Comparison of ENCODE assay signal across 8 cellular contexts in genomic region chr11:27839226-27839913, GRCh38.
DNase-seq lines count a peak whose midpoint lies in the region; ATAC-seq and TF ChIP-seq lines count a peak whose summit lies in the region.

No MANE protein-coding gene starts in this region.

- H3K9me3 ChIP-seq in HCT116 (ENCODE audit: control insufficient read depth in 1 of 2, insufficient read depth in 1 of 2, low read depth in 1 of 2, low read length in 2 of 2) (no peaks in the 10 kb centered on the region), left lung (peaks cover 0 to 5% of the 10 kb centered on the region in 2 donors)

- RAD21 ChIA-PET in HCT116 (lab: Charles Lee; ENCODE audit: low non-redundant PET in 1 of 2, low total read pairs in 2 of 2, uncharacterized antibody in 2 of 2, unreplicated experiment in 2 of 2) = no interaction called here

- H3K79me2 ChIP-seq in HCT116 (ENCODE audit: insufficient read depth, low read length) = no peaks in the 10 kb centered on the region

- peak overlapping the region; percentile 31 for H3K4me2 ChIP-seq in HCT116 (ENCODE audit: low read length)

- H3K9ac ChIP-seq in HCT116 (ENCODE audit: low read length) = no peak overlapping the region

- TF ChIP-seq POLR2A in HCT116 (IDR thresholded peaks at IDR 0.05; ENCODE audit: borderline replicate concordance, extremely low read depth, insufficient read depth, insufficient read length) = no peak

- H3K27ac ChIP-seq in HCT116 (ENCODE audit: low read depth, low read length) (peak overlapping the region; percentile 22), left lung (no peak overlapping the region)

- in situ Hi-C loops in SK-MEL-5 (cut with HindIII; ENCODE audit: low pct_unique_long_range_greater_than_20kb, low sequenced_read_pairs) = no loop called here

- ATAC-seq in HCT116 (peak; percentile 71), HG03025 (IDR thresholded peaks at IDR 0.05; ENCODE audit: low FRiP score, unreplicated experiment) (no peak), left lung (no peak)

- intact Hi-C loops in HCT116 (cut with micrococcal nuclease) (no loop called here), left lung (cut with DNase I) (no loop called here)

- peak overlapping the region; percentile 94 for H2AFZ ChIP-seq in HCT116 (ENCODE audit: low read depth, low read length, poor library complexity, severe bottlenecking)

- H3K9me2 ChIP-seq in HCT116 (ENCODE audit: insufficient read depth) = no peaks in the 10 kb centered on the region; the same call in 1 of the 2 replicates

- peak; percentile 20 for TF ChIP-seq CTCF in AG09319 (IDR thresholded peaks at IDR 0.05; ENCODE audit: low read depth, low read length)
- peak; percentile 27 to 64 (median 46); a peak in 5 of 6 replicates for TF ChIP-seq CTCF in HCT116 (IDR thresholded peaks at IDR 0.05 in 2 of 3, conservative IDR thresholded peaks at IDR 0.05 in 1 of 3; ENCODE audit: borderline replicate concordance in 1 of 3, insufficient read depth in 1 of 3, low read depth in 2 of 3, low read length in 2 of 3)
- TF ChIP-seq CTCF in left lung (IDR thresholded peaks at IDR 0.05) = no peak

- no TSS peak for BruUV-seq in HCT116 (replicated peaks; lab: Mats Ljungman, UMichigan)

- H3K4me3 ChIP-seq in HCT116 (replicated peaks in 1 of 2; ENCODE audit: low read depth in 1 of 2, low read length in 2 of 2) = no peak overlapping the region
- no peak overlapping the region for H3K4me3 ChIP-seq in left lung

- CTCF ChIA-PET in HCT116 (lab: Charles Lee) = interaction anchor here (0.7 to 1.2 kb wide), 5 partner anchors 17 to 1320 kb away, joined by 3 to 6 read pairs (median 4); no protein-coding TSS in a partner anchor

- H4K20me1 ChIP-seq in HCT116 (ENCODE audit: insufficient read depth) = no peaks in the 10 kb centered on the region

- peak; percentile 60 for TF ChIP-seq RAD21 in HCT116 (IDR thresholded peaks at IDR 0.05; ENCODE audit: low read depth)

- DNase-seq in AG09319 (ENCODE audit: extremely low read depth, low read depth) (peak; percentile 32), HCT116 (ENCODE audit: low read depth, low spot score) (no peak), SK-MEL-5 (ENCODE audit: low read depth, low spot score) (peak; percentile 19), germinal center (ENCODE audit: low spot score) (peak; percentile 3), activated gamma-delta T cell (lab: John Stamatoyannopoulos, UW) (no peak), left lung (no peak)
- no peak for DNase-seq in stimulated activated CD4-positive, alpha-beta T cell treated with anti-CD3 and anti-CD28 coated beads, Interleukin-4, amount 100 ng/mL, for 24 hours

- POLR2A ChIA-PET in HCT116 (lab: Charles Lee) = interaction anchor here (1.0 to 1.8 kb wide), 2 partner anchors 96 to 139 kb away, joined by 3 to 5 read pairs; partner anchors contain the start of gene BDNF

- H3K4me1 ChIP-seq in HCT116 (ENCODE audit: control insufficient read depth in 1 of 2, insufficient read depth in 2 of 2, low read length in 2 of 2) (peaks cover 6 to 23% of the 10 kb centered on the region in 2 experiments; a peak in 3 of 4 replicates), left lung (no peaks in the 10 kb centered on the region)

- H3K36me3 ChIP-seq in HCT116 (ENCODE audit: control insufficient read depth in 1 of 2, insufficient read depth in 2 of 2, low read length in 2 of 2) = 0 out of 4 replicates have a peak, but pooled peaks cover 0 to 2% of the 10 kb centered on the region in 2 experiments
- no peaks in the 10 kb centered on the region for H3K36me3 ChIP-seq in left lung

- H3K27me3 ChIP-seq in HCT116 (ENCODE audit: insufficient read depth, low read length) = no peaks in the 10 kb centered on the region
- no peaks in the 10 kb centered on the region for H3K27me3 ChIP-seq in left lung

TF ChIP-seq in HCT116, 20 proteins besides CTCF, POLR2A, EP300 and RAD21:
- no peak; the same call in 1 of the 2 replicates for TF ChIP-seq JUND (IDR thresholded peaks at IDR 0.05)
- TF ChIP-seq MAX (IDR thresholded peaks at IDR 0.05) = no peak; the same call in 1 of the 2 replicates
- no peak for TF ChIP-seq SIN3A (IDR thresholded peaks at IDR 0.05; ENCODE audit: low read depth)
- peak; percentile 30; the same call in 1 of the 2 replicates for TF ChIP-seq CEBPB (IDR thresholded peaks at IDR 0.05; ENCODE audit: low read depth)
- TF ChIP-seq SRF (IDR thresholded peaks at IDR 0.05; ENCODE audit: low read depth) = no peak
- no peak for TF ChIP-seq EGR1 (IDR thresholded peaks at IDR 0.05; ENCODE audit: low read depth)
- TF ChIP-seq SP1 (IDR thresholded peaks at IDR 0.05; ENCODE audit: low read depth) = no peak
- TF ChIP-seq ELF1 (IDR thresholded peaks at IDR 0.05; ENCODE audit: borderline replicate concordance, low read depth) = peak; percentile 69
- TF ChIP-seq ATF3 (IDR thresholded peaks at IDR 0.05) = no peak
- no peak for TF ChIP-seq CBX3 (IDR thresholded peaks at IDR 0.05; ENCODE audit: low read depth)
- no peak for TF ChIP-seq REST (IDR thresholded peaks at IDR 0.05; ENCODE audit: low read depth)
- no peak for TF ChIP-seq EZH2 (IDR thresholded peaks at IDR 0.05)

Comparison
In these comparisons a context has a peak if more than half of its experiments do, and no peak if none do; other contexts are left out.
1. DNase-seq: peak in AG09319 (single experiment), SK-MEL-5 (single experiment) and germinal center (single experiment); none in HCT116 (single experiment), activated gamma-delta T cell (single experiment), stimulated activated CD4-positive, alpha-beta T cell treated with anti-CD3 and anti-CD28 coated beads, Interleukin-4, amount 100 ng/mL, for 24 hours (single experiment) and left lung (0 of 2).
2. CTCF ChIP-seq: peak in AG09319 (single experiment) and HCT116 (3 of 3); none in left lung (0 of 2).